In the genomic region with DNA sequence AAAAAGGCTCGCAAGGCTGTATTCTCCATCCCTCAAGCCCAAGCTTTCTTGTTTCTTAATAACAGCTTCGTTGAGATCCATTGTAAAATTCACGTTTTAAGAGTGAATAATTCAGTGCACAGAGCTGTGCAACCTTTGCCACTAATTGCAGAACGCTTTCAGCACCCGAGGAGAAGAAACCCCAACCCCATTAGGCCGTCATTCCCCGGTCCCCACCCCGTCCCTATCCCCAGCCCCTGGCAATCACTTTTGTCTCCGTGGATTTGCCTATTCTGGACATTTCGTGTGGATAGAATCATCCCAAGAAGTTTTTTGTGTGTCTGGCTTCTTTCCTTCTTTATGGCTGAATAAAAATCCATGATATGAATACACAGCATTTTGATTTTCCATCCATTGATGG, we compare ENCODE assay signal across 8 cellular contexts. TPM values are rescaled to one million over a fixed set of nuclear protein-coding genes. Genes with fewer than 3 reads are reported as not detected.
A peak's percentile ranks its signal among the peaks of the same experiment; 100 is the strongest.
DNase-seq lines count a peak whose midpoint lies in the region; ATAC-seq and TF ChIP-seq lines count a peak whose summit lies in the region.
"Not testable (repeated sequence)": the region's sequence is repeated elsewhere in the genome, so short reads cannot be mapped to it uniquely, and the experiment has no call there.

No MANE protein-coding gene starts in this region.

- H2AK9ac ChIP-seq in IMR-90 (replicated peaks; ENCODE audit: low read depth, low read length, poor library complexity) = not testable (repeated sequence)

- POLR2A ChIA-PET in IMR-90 (lab: Charles Lee; ENCODE audit: unreplicated experiment) = not testable (repeated sequence)

- no CpG with 5 or more reads among the region's 10 CpGs for WGBS in IMR-90 (ENCODE audit: extremely low coverage in 2 of 2, insufficient read length in 1 of 2), 2 experiments
- WGBS in lung, 2 donors = 12 to 29% methylated on average over 7 of the region's 10 CpGs
- WGBS in upper lobe of left lung, 2 donors = 27 to 29% methylated on average over 7 of the region's 10 CpGs

- H3K4me3 ChIP-seq in DOHH2 (ENCODE audit: low read length) (peak overlapping the region; percentile 67), IMR-90 (ENCODE audit: insufficient read depth, low read depth, low read length) (peak overlapping the region; percentile 30; the same call in 1 of the 2 replicates), WERI-Rb-1 (ENCODE audit: low read depth, low read length) (peak overlapping the region; percentile 16; the same call in 1 of the 2 replicates), upper lobe of left lung (peak overlapping the region in 3 of 4 donors; percentile 38 to 47 (median 42))
- H3K4me3 ChIP-seq in lung = not testable (repeated sequence)

- H3K4me1 ChIP-seq in DOHH2 (ENCODE audit: control insufficient read depth, low read length); IMR-90 (ENCODE audit: control insufficient read depth, insufficient read depth, low read length); lung (ENCODE audit: control insufficient read depth in 2 of 2, insufficient read depth in 2 of 2, low read length in 2 of 2); upper lobe of left lung: not testable (repeated sequence)

- not testable (repeated sequence) for H3F3A ChIP-seq in DOHH2 (ENCODE audit: control insufficient read depth, insufficient read depth)

- H3K18ac ChIP-seq in IMR-90 (ENCODE audit: low read depth, low read length) = peak overlapping the region; percentile 85

- H4K91ac ChIP-seq in IMR-90 (ENCODE audit: insufficient read depth, low read depth, low read length) = peak overlapping the region; percentile 5; the same call in 1 of the 2 replicates

- H3K4me2 ChIP-seq in DOHH2 (ENCODE audit: low read length) (peak overlapping the region; percentile 55), IMR-90 (ENCODE audit: low read depth, low read length) (peak overlapping the region; percentile 76)

- CTCF ChIA-PET in IMR-90 (lab: Yijun Ruan, JAX) = not testable (repeated sequence)

- in situ Hi-C loops in IMR-90 (cut with MboI; ENCODE audit: low sequenced_read_pairs) = not testable (repeated sequence)

- not testable (repeated sequence) for H3K9me2 ChIP-seq in DOHH2 (replicated peaks; ENCODE audit: control insufficient read depth, low read length)

- peak; percentile 5 for ATAC-seq in IMR-90 (ENCODE audit: low read depth)
- ATAC-seq in lung (ENCODE audit: insufficient read depth, low FRiP score) = not testable (repeated sequence)
- peak; percentile 11 to 31 for ATAC-seq in upper lobe of left lung (ENCODE audit: low FRiP score in 2 of 2)

- TF ChIP-seq POLR2A in IMR-90 (IDR thresholded peaks at IDR 0.05; ENCODE audit: low read depth, low read length); upper lobe of left lung (IDR thresholded peaks at IDR 0.05): not testable (repeated sequence)

- not testable (repeated sequence) for H3K79me2 ChIP-seq in DOHH2 (ENCODE audit: control insufficient read depth, low read length)

- H3K23ac ChIP-seq in IMR-90 (ENCODE audit: low read depth, low read length) = not testable (repeated sequence)

- not testable (repeated sequence) for H3K27me3 ChIP-seq in DOHH2 (ENCODE audit: control insufficient read depth, low read length); IMR-90 (ENCODE audit: control insufficient read depth, insufficient read depth, low read length); WERI-Rb-1 (ENCODE audit: insufficient read depth, low read depth, severe bottlenecking); lung (ENCODE audit: control insufficient read depth, insufficient read depth); upper lobe of left lung

- not testable (repeated sequence) for H3K79me1 ChIP-seq in IMR-90 (ENCODE audit: low read depth in 1 of 2, low read length in 2 of 2)

- peak overlapping the region; percentile 13; the same call in 1 of the 2 replicates for H2BK120ac ChIP-seq in IMR-90 (ENCODE audit: low read depth, low read length)

- H2BK15ac ChIP-seq in IMR-90 (ENCODE audit: low read depth, low read length) = not testable (repeated sequence)

- not testable (repeated sequence) for H3K27ac ChIP-seq in DOHH2 (ENCODE audit: low read depth, low read length); WERI-Rb-1
- peak overlapping the region; percentile 85 for H3K27ac ChIP-seq in IMR-90 (ENCODE audit: insufficient read depth, low read length)
- peak overlapping the region; percentile 89 for H3K27ac ChIP-seq in caudate nucleus (ENCODE audit: low read depth, low read length)
- peak overlapping the region; percentile 85 to 88 for H3K27ac ChIP-seq in lung (ENCODE audit: low read depth in 1 of 2, low read length in 1 of 2)
- peak overlapping the region; percentile 74 to 87 (median 84) for H3K27ac ChIP-seq in upper lobe of left lung

- not testable (repeated sequence) for H3K36me3 ChIP-seq in DOHH2 (ENCODE audit: control insufficient read depth, low read length); IMR-90 (ENCODE audit: control insufficient read depth, insufficient read depth, low read length); WERI-Rb-1; lung (ENCODE audit: control insufficient read depth in 2 of 2, insufficient read depth in 2 of 2, low read length in 2 of 2); upper lobe of left lung

- H3K9me1 ChIP-seq in IMR-90 (ENCODE audit: insufficient read depth, low read length) = not testable (repeated sequence)

- not testable (repeated sequence) for TF ChIP-seq RAD21 in IMR-90 (IDR thresholded peaks at IDR 0.05; ENCODE audit: low read length)

- H3K9me3 ChIP-seq in DOHH2 (ENCODE audit: control insufficient read depth, insufficient read depth, low read length); IMR-90 (ENCODE audit: control insufficient read depth, insufficient read depth, low read length); WERI-Rb-1 (ENCODE audit: severe bottlenecking); lung (ENCODE audit: control insufficient read depth in 2 of 2, insufficient read depth in 1 of 2, low read length in 1 of 2); upper lobe of left lung: not testable (repeated sequence)

- not testable (repeated sequence) for H2BK20ac ChIP-seq in IMR-90 (ENCODE audit: low read depth, low read length)

- dilution Hi-C loops in IMR-90 (cut with HindIII; ENCODE audit: low sequenced_read_pairs, unreplicated experiment) = not testable (repeated sequence)

- TF ChIP-seq CTCF in DOHH2 (IDR thresholded peaks at IDR 0.05; ENCODE audit: low read depth, low read length, poor library complexity, severe bottlenecking); IMR-90 (conservative IDR thresholded peaks at IDR 0.05; ENCODE audit: low read depth, low read length); WERI-Rb-1 (IDR thresholded peaks at IDR 0.05; ENCODE audit: low read depth, low read length); lung (IDR thresholded peaks at IDR 0.05; ENCODE audit: control extremely low read depth, extremely low read depth); upper lobe of left lung (IDR thresholded peaks at IDR 0.05): not testable (repeated sequence)

- H3K9ac ChIP-seq in IMR-90 (ENCODE audit: low read depth, low read length) = peak overlapping the region; percentile 86

- intact Hi-C loops in IMR-90 (cut with micrococcal nuclease) = not testable (repeated sequence)

- H4K5ac ChIP-seq in IMR-90 (ENCODE audit: low read depth, low read length) = peak overlapping the region; percentile 77

- peak overlapping the region; percentile 49 for H2BK5ac ChIP-seq in IMR-90 (ENCODE audit: low read depth, low read length, poor library complexity, severe bottlenecking)

- H2AFZ ChIP-seq in IMR-90 (replicated peaks; ENCODE audit: low read length, poor library complexity) = not testable (repeated sequence)

- H3K4ac ChIP-seq in IMR-90 (ENCODE audit: low read depth, low read length) = peak overlapping the region; percentile 49; the same call in 1 of the 2 replicates

- H3K14ac ChIP-seq in IMR-90 (replicated peaks; ENCODE audit: low read depth, low read length) = peak overlapping the region; percentile 34

- peak overlapping the region in 1 of 2 experiments; percentile 56; a peak in 2 of 4 replicates for H4K8ac ChIP-seq in IMR-90 (ENCODE audit: low read depth in 2 of 2, low read length in 2 of 2)

- peak overlapping the region; percentile 33; the same call in 1 of the 2 replicates for H3K56ac ChIP-seq in IMR-90 (ENCODE audit: extremely low read depth, insufficient read depth, low read length)

- TF ChIP-seq EP300 in upper lobe of left lung (IDR thresholded peaks at IDR 0.05) = not testable (repeated sequence)

- peak overlapping the region; percentile 9; the same call in 1 of the 2 replicates for H2AK5ac ChIP-seq in IMR-90 (ENCODE audit: low read depth, low read length)

- BruUV-seq in IMR-90 (replicated peaks; lab: Mats Ljungman, UMichigan) = TSS peak; percentile 56

- H4K20me1 ChIP-seq in DOHH2 (ENCODE audit: control insufficient read depth, insufficient read depth, low read depth, low read length); IMR-90 (ENCODE audit: insufficient read depth, low read length): not testable (repeated sequence)

- not testable (repeated sequence) for DNase-seq in IMR-90; WERI-Rb-1; lung (ENCODE audit: low spot score); upper lobe of left lung
- DNase-seq in caudate nucleus (lab: John Stamatoyannopoulos, UW) (peak in 6 of 61 donors; percentile 2 to 12 (median 6)), globus pallidus (ENCODE audit: low spot score) (peak; percentile 34), retina (peak; percentile 34)

RNA-seq across cellular contexts. Expression of gene GTF2IRD2B, which starts 1.0 kb away (rescaled TPM):
- total RNA-seq in IMR-90 (2012; rRNA removed) (9.9 and 11.9 TPM in 2 replicates), lung (10 to 100 TPM; 42.0 to 76.8 TPM), upper lobe of left lung (100 to 1,000 TPM in 1 of 6 donors, 10 to 100 TPM in 5; 42.3 to 147 (median 51.6) TPM)
- polyA plus RNA-seq in IMR-90 (2012; rRNA removed) (12.7 and 13.8 TPM in 2 replicates), lung (10 to 100 TPM; 13.3 to 20.8 TPM)
- polyA plus RNA-seq in IMR-90 (2012; cell fraction: cytosol; rRNA removed) = 5.2 and 24.9 TPM in 2 replicates
- polyA plus RNA-seq in IMR-90 (2012; cell fraction: nucleus; rRNA removed; ENCODE audit: low replicate concordance) = 23.3 and 51.0 TPM in 2 replicates

RNA-seq across cellular contexts. Expression of gene RCC1L, which starts 19.8 kb away (rescaled TPM):
- total RNA-seq in IMR-90 (2012; rRNA removed) = 48.2 and 57.2 TPM in 2 replicates
- 36.0 and 43.3 TPM in 2 replicates for polyA plus RNA-seq in IMR-90 (2012; rRNA removed)
- 46.6 and 63.4 TPM in 2 replicates for polyA plus RNA-seq in IMR-90 (2012; cell fraction: cytosol; rRNA removed)
- 28.6 and 29.2 TPM in 2 replicates for polyA plus RNA-seq in IMR-90 (2012; cell fraction: nucleus; rRNA removed; ENCODE audit: low replicate concordance)
- 10 to 100 TPM; 30.5 to 44.3 TPM for total RNA-seq in lung
- 10 to 100 TPM; 28.2 to 35.1 TPM for polyA plus RNA-seq in lung
- total RNA-seq in upper lobe of left lung = 10 to 100 TPM; 26.2 to 46.1 (median 37.9) TPM
